Comparison of ENCODE assay signal across 12 cellular contexts in genomic region chr2:241268716-241269445, GRCh38. TPM values are rescaled to one million over a fixed set of nuclear protein-coding genes. Genes with fewer than 3 reads are reported as not detected.
DNase-seq lines count a peak whose midpoint lies in the region; ATAC-seq lines count a peak whose summit lies in the region.
"Had no signal": no experiment of that assay in that cellular context is flagged by ENCODE, and none has a peak within 500 bp of the region (broad histone marks: within the 10 kb centered on the region; RNA-seq: fewer than 3 reads in every experiment).

No MANE protein-coding gene starts in this region.

- H3K36me3 Mint-ChIP-seq in naive thymus-derived CD8-positive, alpha-beta T cell, result peaks cover 0 to 46% (median 2%) of the 10 kb centered on the region in 3 donors

- H3K4me1 Mint-ChIP-seq in naive thymus-derived CD8-positive, alpha-beta T cell, result peaks cover 23 to 50% (median 44%) of the 10 kb centered on the region in 4 donors

- DNase-seq in EH (ENCODE audit: low read depth), result peak; percentile 83
- DNase-seq in LHCN-M2 (ENCODE audit: low read depth), result peak; percentile 30
- DNase-seq in dedifferentiated amniotic fluid mesenchymal stem cell (ENCODE audit: extremely low spot score), result peak; percentile 49
- DNase-seq in naive thymus-derived CD8-positive, alpha-beta T cell, result no peak
- no peak for DNase-seq in GOT3 (lab: John Stamatoyannopoulos, UW)
- no peak for DNase-seq in NCI-H146 (lab: John Stamatoyannopoulos, UW)
- DNase-seq: NCI-H1092 treated with DMSO at 0.1 percent for 48 hours; stimulated activated CD4-positive, alpha-beta T cell treated with anti-CD3 and anti-CD28 coated beads, Interleukin-15, amount 100 ng/mL, for 24 hours; stimulated activated naive CD4-positive, alpha-beta T cell treated with Interleukin-2 at 50 U/mL for 16 hours had no signal

- peak overlapping the region in 3 of 10 donors; percentile 38 to 60 (median 59) for H3K4me3 Mint-ChIP-seq in naive thymus-derived CD8-positive, alpha-beta T cell

- no peaks in the 10 kb centered on the region for H3K27me3 Mint-ChIP-seq in naive thymus-derived CD8-positive, alpha-beta T cell

- H3K27ac Mint-ChIP-seq in naive thymus-derived CD8-positive, alpha-beta T cell, result peak overlapping the region in 7 of 10 donors; percentile 11 to 80 (median 46)

- ATAC-seq in naive thymus-derived CD8-positive, alpha-beta T cell, result no peak
- ATAC-seq in HG03442 (IDR thresholded peaks at IDR 0.05; ENCODE audit: unreplicated experiment), result no peak
- ATAC-seq: body of pancreas, heart left ventricle had no signal

- POLR2A ChIA-PET in naive thymus-derived CD8-positive, alpha-beta T cell (lab: Charles Lee), result no interaction called here

- no peaks in the 10 kb centered on the region for H3K9me3 Mint-ChIP-seq in naive thymus-derived CD8-positive, alpha-beta T cell

RNA-seq across cellular contexts. Expression of gene HDLBP, which starts 46.6 kb away (rescaled TPM):
- 480 and 516 TPM in 2 replicates for total RNA-seq in LHCN-M2 (2014; rRNA removed)
- 438 TPM for polyA plus RNA-seq in LHCN-M2 (2012)
- 100 to 1,000 TPM; 133 to 148 TPM for total RNA-seq in naive thymus-derived CD8-positive, alpha-beta T cell
- polyA plus RNA-seq in naive thymus-derived CD8-positive, alpha-beta T cell, result 10 to 100 TPM; 32.2 to 71.1 (median 45.7) TPM

RNA-seq across cellular contexts. Expression of gene SEPTIN2, which starts 46.8 kb away (rescaled TPM):
- 350 and 372 TPM in 2 replicates for total RNA-seq in LHCN-M2 (2014; rRNA removed)
- 226 TPM for polyA plus RNA-seq in LHCN-M2 (2012)
- total RNA-seq in naive thymus-derived CD8-positive, alpha-beta T cell, result 100 to 1,000 TPM; 303 to 309 TPM
- 100 to 1,000 TPM; 143 to 182 (median 144) TPM for polyA plus RNA-seq in naive thymus-derived CD8-positive, alpha-beta T cell

Comparison
In these comparisons a context has a peak if more than half of its experiments do, and no peak if none do; other contexts are left out.
1. DNase-seq: peak in EH (single experiment), LHCN-M2 (single experiment) and dedifferentiated amniotic fluid mesenchymal stem cell (single experiment); none in naive thymus-derived CD8-positive, alpha-beta T cell (0 of 10), GOT3 (single experiment) and NCI-H146 (single experiment).